Comparison of ENCODE assay signal across 1 cellular context in genomic region chr15:57505056-57505713, GRCh38.
TF ChIP-seq lines count a peak whose summit lies in the region.

No MANE protein-coding gene starts in this region.

TF ChIP-seq in HCT116, 20 proteins besides CTCF, POLR2A, EP300 and RAD21 (continued from another document):
- TF ChIP-seq, protein P1, sequence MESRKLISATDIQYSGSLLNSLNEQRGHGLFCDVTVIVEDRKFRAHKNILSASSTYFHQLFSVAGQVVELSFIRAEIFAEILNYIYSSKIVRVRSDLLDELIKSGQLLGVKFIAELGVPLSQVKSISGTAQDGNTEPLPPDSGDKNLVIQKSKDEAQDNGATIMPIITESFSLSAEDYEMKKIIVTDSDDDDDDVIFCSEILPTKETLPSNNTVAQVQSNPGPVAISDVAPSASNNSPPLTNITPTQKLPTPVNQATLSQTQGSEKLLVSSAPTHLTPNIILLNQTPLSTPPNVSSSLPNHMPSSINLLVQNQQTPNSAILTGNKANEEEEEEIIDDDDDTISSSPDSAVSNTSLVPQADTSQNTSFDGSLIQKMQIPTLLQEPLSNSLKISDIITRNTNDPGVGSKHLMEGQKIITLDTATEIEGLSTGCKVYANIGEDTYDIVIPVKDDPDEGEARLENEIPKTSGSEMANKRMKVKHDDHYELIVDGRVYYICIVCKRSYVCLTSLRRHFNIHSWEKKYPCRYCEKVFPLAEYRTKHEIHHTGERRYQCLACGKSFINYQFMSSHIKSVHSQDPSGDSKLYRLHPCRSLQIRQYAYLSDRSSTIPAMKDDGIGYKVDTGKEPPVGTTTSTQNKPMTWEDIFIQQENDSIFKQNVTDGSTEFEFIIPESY (IDR thresholded peaks at IDR 0.05; ENCODE audit: extremely low read depth, insufficient replicate concordance, low read length) = no peak
- no peak for TF ChIP-seq SP1 (IDR thresholded peaks at IDR 0.05; ENCODE audit: low read depth)
- TF ChIP-seq JUND (IDR thresholded peaks at IDR 0.05) = no peak
- TF ChIP-seq YY1 (IDR thresholded peaks at IDR 0.05; ENCODE audit: extremely low read depth, insufficient replicate concordance, low read depth, low read length) = no peak
